8 cellular contexts compared by ENCODE assay signal in genomic region chr2:54454922-54455583, GRCh38. TPM values are rescaled to one million over a fixed set of nuclear protein-coding genes. Genes with fewer than 3 reads are reported as not detected.
DNase-seq lines count a peak whose midpoint lies in the region; ATAC-seq, FAIRE-seq and TF ChIP-seq lines count a peak whose summit lies in the region.

No MANE protein-coding gene starts in this region.

- FAIRE-seq in H54 (lab: Jason Lieb, UNC), result peak; percentile 74
- FAIRE-seq in RCC 7860 (lab: Jason Lieb, UNC), result no peak

- peak overlapping the region; percentile 82 for H3K4me3 ChIP-seq in fibroblast of mammary gland (ENCODE audit: control insufficient read depth, low read depth, low read length)
- peak overlapping the region; percentile 93 for H3K4me3 ChIP-seq in osteoblast (ENCODE audit: insufficient read depth, low read length)

- peak; percentile 16 for DNase-seq in H54 (ENCODE audit: insufficient read length, low spot score)
- no peak for DNase-seq in T-helper 17 cell
- no peak for DNase-seq in fibroblast of mammary gland (ENCODE audit: low read depth)
- DNase-seq in osteoblast (ENCODE audit: insufficient read length, low spot score, missing footprints), result no peak
- DNase-seq in RCC 7860 (ENCODE audit: low spot score), result no peak
- no peak for DNase-seq in activated CD8-positive, alpha-beta memory T cell treated with anti-CD3 and anti-CD28 coated beads for 24 hours

- H3K79me2 ChIP-seq in osteoblast (ENCODE audit: insufficient read depth, low read length), result peaks cover 36% of the 10 kb centered on the region

- no peak for TF ChIP-seq POLR2A in H54 (IDR thresholded peaks at IDR 0.05; ENCODE audit: low read depth, low read length)

- H3K27ac ChIP-seq in osteoblast (ENCODE audit: low read depth, low read length), result peak overlapping the region; percentile 61

- no peak overlapping the region for H3K27ac Mint-ChIP-seq in T-helper 17 cell

- peak overlapping the region; percentile 96 for H2AFZ ChIP-seq in osteoblast (ENCODE audit: low read length)

- peaks cover 38% of the 10 kb centered on the region for H3K27me3 Mint-ChIP-seq in T-helper 17 cell

- H3K36me3 Mint-ChIP-seq in T-helper 17 cell (ENCODE audit: low read depth), result peaks cover 2% of the 10 kb centered on the region

- peaks cover 9% of the 10 kb centered on the region for H3K4me1 Mint-ChIP-seq in T-helper 17 cell

- no peaks in the 10 kb centered on the region for H3K9me3 ChIP-seq in T-helper 17 cell (ENCODE audit: control insufficient read depth, low read length, poor library complexity, severe bottlenecking)
- H3K9me3 ChIP-seq in osteoblast (ENCODE audit: low read depth, low read length), result no peaks in the 10 kb centered on the region

- no peak for TF ChIP-seq CTCF in fibroblast of mammary gland (conservative IDR thresholded peaks at IDR 0.05; ENCODE audit: control insufficient read depth, insufficient read depth, low read depth, low read length)
- no peak for TF ChIP-seq CTCF in osteoblast (IDR thresholded peaks at IDR 0.05; ENCODE audit: extremely low read depth, low read depth, low read length)

- peaks cover 22% of the 10 kb centered on the region for H3K4me1 ChIP-seq in osteoblast (ENCODE audit: insufficient read depth, low read length)

- peak overlapping the region; percentile 100 for H3K4me2 ChIP-seq in osteoblast (ENCODE audit: insufficient read depth, low read length)

- no peaks in the 10 kb centered on the region for H3K27me3 ChIP-seq in osteoblast (ENCODE audit: insufficient read depth, low read length)

- peak overlapping the region; percentile 86 for H3K4me3 Mint-ChIP-seq in T-helper 17 cell

- peaks cover 26% of the 10 kb centered on the region for H4K20me1 ChIP-seq in osteoblast (ENCODE audit: insufficient read depth, low read length)

- ATAC-seq in T-helper 17 cell (no peak), HG03432 (IDR thresholded peaks at IDR 0.05; ENCODE audit: unreplicated experiment) (no peak)
- ATAC-seq in activated CD4-positive, CD25-positive, alpha-beta regulatory T cell treated with anti-CD3 and anti-CD28 coated beads, Interleukin-2, amount 50 U/mL, for 24 hours, result no peak

- H3K36me3 ChIP-seq in osteoblast (ENCODE audit: insufficient read depth, low read length), result no peaks in the 10 kb centered on the region

RNA-seq across cellular contexts. Expression of gene SPTBN1, which starts 1.1 kb away (rescaled TPM):
- total RNA-seq in T-helper 17 cell (100 to 1,000 TPM; 187 to 195 TPM), osteoblast (249 and 250 TPM in 2 replicates)
